In genomic region chr10:61992059-61992460, GRCh38 we compare ENCODE assay signal across 8 cellular contexts.
DNase-seq lines count a peak whose midpoint lies in the region; ATAC-seq and TF ChIP-seq lines count a peak whose summit lies in the region.

No MANE protein-coding gene starts in this region.

- no peak for ATAC-seq in CD4-positive, CD25-positive, alpha-beta regulatory T cell (ENCODE audit: low read depth in 2 of 2)
- ATAC-seq in HG03460 (IDR thresholded peaks at IDR 0.05; ENCODE audit: unreplicated experiment) (no peak), HG03139 (IDR thresholded peaks at IDR 0.05; ENCODE audit: unreplicated experiment) (no peak)

- TF ChIP-seq CTCF in RWPE1 (conservative IDR thresholded peaks at IDR 0.05; ENCODE audit: low read depth), result no peak
- TF ChIP-seq CTCF in epithelial cell of esophagus (IDR thresholded peaks at IDR 0.05; ENCODE audit: insufficient read depth, low read depth, low read length, missing control alignments), result no peak
- TF ChIP-seq CTCF in neutrophil (IDR thresholded peaks at IDR 0.05), result no peak

- peak overlapping the region; percentile 87 for H3K4me3 ChIP-seq in CD4-positive, CD25-positive, alpha-beta regulatory T cell (ENCODE audit: low read depth, low read length)
- no peak overlapping the region for H3K4me3 ChIP-seq in epithelial cell of esophagus (ENCODE audit: low read length)
- peak overlapping the region; percentile 15 to 46 for H3K4me3 ChIP-seq in neutrophil (ENCODE audit: low read depth in 1 of 2, low read length in 1 of 2)

- peaks cover 28% of the 10 kb centered on the region for H3K36me3 Mint-ChIP-seq in CD4-positive, CD25-positive, alpha-beta regulatory T cell

- POLR2A ChIA-PET in RWPE1 (lab: Yijun Ruan, JAX; ENCODE audit: low non-redundant PET), result no interaction called here

- H3K4me1 ChIP-seq in CD4-positive, CD25-positive, alpha-beta regulatory T cell (ENCODE audit: control insufficient read depth, insufficient read depth, low read length, poor library complexity, severe bottlenecking), result peaks cover 66% of the 10 kb centered on the region
- peaks cover 57 to 59% of the 10 kb centered on the region in 2 experiments for H3K4me1 ChIP-seq in neutrophil (ENCODE audit: control insufficient read depth in 1 of 2, insufficient read depth in 1 of 2, low read depth in 1 of 2, low read length in 1 of 2)

- CTCF ChIA-PET in RWPE1 (lab: Yijun Ruan, JAX), result interaction anchor here (0.6 kb wide), 3 partner anchors 253 to 852 kb away, joined by 3 to 6 read pairs (median 3); no protein-coding TSS in a partner anchor

- no peaks in the 10 kb centered on the region for H3K9me3 Mint-ChIP-seq in CD4-positive, CD25-positive, alpha-beta regulatory T cell

- peak in 1 of 3 donors; percentile 26 for DNase-seq in CD4-positive, CD25-positive, alpha-beta regulatory T cell
- DNase-seq in RWPE1 (ENCODE audit: low spot score) (no peak), epithelial cell of esophagus (ENCODE audit: low read depth) (peak; percentile 53), islet precursor cell (no peak)
- no peak for DNase-seq in stimulated activated CD4-positive, alpha-beta T cell treated with anti-CD3 and anti-CD28 coated beads, Interleukin-4, amount 100 ng/mL, for 1 hour

- H3K9me3 ChIP-seq in CD4-positive, CD25-positive, alpha-beta regulatory T cell (ENCODE audit: control insufficient read depth in 2 of 2, low read length in 2 of 2), result no peaks in the 10 kb centered on the region
- no peaks in the 10 kb centered on the region for H3K9me3 ChIP-seq in neutrophil

- peak overlapping the region; percentile 84 to 98 (median 98) for H3K27ac Mint-ChIP-seq in CD4-positive, CD25-positive, alpha-beta regulatory T cell

- H3K27me3 ChIP-seq in CD4-positive, CD25-positive, alpha-beta regulatory T cell (ENCODE audit: control insufficient read depth, insufficient read depth, low read length), result no peaks in the 10 kb centered on the region
- no peaks in the 10 kb centered on the region for H3K27me3 ChIP-seq in neutrophil

- H3K4me1 Mint-ChIP-seq in CD4-positive, CD25-positive, alpha-beta regulatory T cell, result peaks cover 34 to 82% (median 65%) of the 10 kb centered on the region in 4 donors

- H3K36me3 ChIP-seq in CD4-positive, CD25-positive, alpha-beta regulatory T cell (ENCODE audit: control insufficient read depth, insufficient read depth, low read length), result peaks cover 6% of the 10 kb centered on the region
- no peaks in the 10 kb centered on the region for H3K36me3 ChIP-seq in neutrophil

- no peaks in the 10 kb centered on the region for H3K27me3 Mint-ChIP-seq in CD4-positive, CD25-positive, alpha-beta regulatory T cell

- peak overlapping the region; percentile 92 for H3K27ac ChIP-seq in CD4-positive, CD25-positive, alpha-beta regulatory T cell (ENCODE audit: insufficient read depth, low read length, poor library complexity, severe bottlenecking)
- H3K27ac ChIP-seq in RWPE1 (peak overlapping the region; percentile 69), neutrophil (peak overlapping the region; percentile 95)

- H3K4me3 Mint-ChIP-seq in CD4-positive, CD25-positive, alpha-beta regulatory T cell, result peak overlapping the region; percentile 60 to 90 (median 68)
